26 cellular contexts compared by ENCODE assay signal in the genomic region with DNA sequence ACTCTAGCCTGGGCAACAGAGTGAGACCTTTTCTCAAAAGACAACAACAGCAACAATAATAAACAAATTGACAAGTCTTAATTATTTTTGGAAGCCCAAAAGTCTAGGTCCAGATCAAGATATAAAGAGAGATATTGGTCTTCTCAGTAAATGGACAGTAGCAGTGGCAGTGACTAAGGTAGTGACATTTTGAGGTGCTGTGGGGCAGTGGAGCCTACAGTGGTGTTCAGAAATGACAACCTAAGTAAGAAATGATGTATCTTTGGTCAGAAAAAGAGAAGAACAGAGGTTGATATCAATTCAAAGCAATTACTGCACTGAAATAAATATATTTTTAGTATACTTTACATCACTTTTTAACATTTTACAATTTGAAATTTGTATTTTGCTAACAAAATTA.
"Had no signal": no experiment of that assay in that cellular context is flagged by ENCODE, and none has a peak within 500 bp of the region (broad histone marks: within the 10 kb centered on the region; RNA-seq: fewer than 3 reads in every experiment).

No MANE protein-coding gene starts in this region.

- H3K36me3 Mint-ChIP-seq: stimulated activated effector memory CD8-positive, alpha-beta T cell treated with anti-CD3 and anti-CD28 coated beads, Interleukin-12 subunit alpha, Interleukin-12 subunit beta, amount 100 ng/mL, for 72 hours had no signal

- DNase-seq: hippocampal formation; immature natural killer cell; kidney; left colon; left lung; lower lobe of right lung; mammary epithelial cell; mesenchymal stem cell; naive thymus-derived CD8-positive, alpha-beta T cell; nucleus accumbens; pancreas; posterior cingulate gyrus; retina; right cardiac atrium; sigmoid colon; small intestine; spleen; stimulated activated CD4-positive, alpha-beta T cell treated with anti-CD3 and anti-CD28 coated beads, Interleukin-4, amount 100 ng/mL, for 24 hours; stimulated activated naive CD4-positive, alpha-beta T cell treated with Interleukin-2 at 50 U/mL for 16 hours; stimulated activated naive CD8-positive, alpha-beta T cell treated with anti-CD3 and anti-CD28 coated beads, Interleukin-15, amount 100 ng/mL, for 72 hours; substantia nigra; uterus had no signal

- H3K9me3 Mint-ChIP-seq: type B pancreatic cell had no signal

- H3K4me1 Mint-ChIP-seq: immature natural killer cell; neural crest cell; stimulated activated effector memory CD8-positive, alpha-beta T cell treated with anti-CD3 and anti-CD28 coated beads, Interleukin-12 subunit alpha, Interleukin-12 subunit beta, amount 100 ng/mL, for 72 hours; stimulated activated naive CD8-positive, alpha-beta T cell treated with anti-CD3 and anti-CD28 coated beads, Interleukin-15, amount 100 ng/mL, for 72 hours had no signal

- H3K27ac Mint-ChIP-seq: immature natural killer cell; naive thymus-derived CD8-positive, alpha-beta T cell; nephron; stimulated activated effector memory CD8-positive, alpha-beta T cell treated with anti-CD3 and anti-CD28 coated beads, Interleukin-12 subunit alpha, Interleukin-12 subunit beta, amount 100 ng/mL, for 72 hours; type B pancreatic cell had no signal

- H3K27me3 Mint-ChIP-seq: naive thymus-derived CD8-positive, alpha-beta T cell; stimulated activated naive CD8-positive, alpha-beta T cell treated with anti-CD3 and anti-CD28 coated beads, Interleukin-15, amount 100 ng/mL, for 72 hours; type B pancreatic cell had no signal

- H3K4me3 Mint-ChIP-seq: immature natural killer cell; naive thymus-derived CD8-positive, alpha-beta T cell; nephron; neural crest cell; stimulated activated effector memory CD8-positive, alpha-beta T cell treated with anti-CD3 and anti-CD28 coated beads, Interleukin-12 subunit alpha, Interleukin-12 subunit beta, amount 100 ng/mL, for 72 hours; stimulated activated naive CD8-positive, alpha-beta T cell treated with anti-CD3 and anti-CD28 coated beads, Interleukin-15, amount 100 ng/mL, for 72 hours; type B pancreatic cell had no signal

- ATAC-seq: left colon; left lung; lower lobe of right lung; naive thymus-derived CD8-positive, alpha-beta T cell; pancreas; right cardiac atrium; stimulated activated effector memory CD8-positive, alpha-beta T cell treated with anti-CD3 and anti-CD28 coated beads, Interleukin-12 subunit alpha, Interleukin-12 subunit beta, amount 100 ng/mL, for 72 hours; stimulated activated naive CD8-positive, alpha-beta T cell treated with anti-CD3 and anti-CD28 coated beads, Interleukin-15, amount 100 ng/mL, for 72 hours had no signal
